In genomic region chr20:62145688-62146018, GRCh38 we compare ENCODE assay signal across 2 cellular contexts.
TF ChIP-seq lines count a peak whose summit lies in the region.

No MANE protein-coding gene starts in this region.

TF ChIP-seq in SK-N-SH, 30 proteins besides CTCF, POLR2A, EP300 and RAD21 (continued from another document):
- TF ChIP-seq REST (IDR thresholded peaks at IDR 0.05; ENCODE audit: low read depth, low read length): no peak
- no peak for TF ChIP-seq NRF1 (IDR thresholded peaks at IDR 0.05; ENCODE audit: low read depth, low read length)
- TF ChIP-seq NFIC (IDR thresholded peaks at IDR 0.05; ENCODE audit: borderline replicate concordance): no peak
- TF ChIP-seq MEF2A (IDR thresholded peaks at IDR 0.05; ENCODE audit: borderline replicate concordance, low read depth): no peak
- no peak for TF ChIP-seq ZBTB33 (IDR thresholded peaks at IDR 0.05; ENCODE audit: borderline replicate concordance, low read depth)
- no peak for TF ChIP-seq RXRA (IDR thresholded peaks at IDR 0.05; ENCODE audit: borderline replicate concordance, low read depth)
- TF ChIP-seq USF1 (IDR thresholded peaks at IDR 0.05; ENCODE audit: borderline replicate concordance, low read depth): no peak
- no peak for TF ChIP-seq EZH2phosphoT487 (IDR thresholded peaks at IDR 0.05; ENCODE audit: borderline replicate concordance, low read depth)
- no peak for TF ChIP-seq RCOR1 (IDR thresholded peaks at IDR 0.05; ENCODE audit: low read length)
- no peak for TF ChIP-seq SIN3A (IDR thresholded peaks at IDR 0.05; ENCODE audit: borderline replicate concordance, low read depth, low read length)
- TF ChIP-seq TCF12 (IDR thresholded peaks at IDR 0.05): no peak
- TF ChIP-seq FOXJ3 (CRISPR knock-in tag; IDR thresholded peaks at IDR 0.05): no peak
- TF ChIP-seq MAX (IDR thresholded peaks at IDR 0.05; ENCODE audit: low read depth): no peak

TF ChIP-seq in SK-N-SH treated with all-trans-retinoic acid at 6 μM for 48 hours, 23 proteins besides CTCF, POLR2A, EP300 and RAD21 (continued from another document):
- TF ChIP-seq TSHZ2 (CRISPR knock-in tag; IDR thresholded peaks at IDR 0.05): no peak
- no peak for TF ChIP-seq ZFP3 (CRISPR knock-in tag; IDR thresholded peaks at IDR 0.05)
- TF ChIP-seq POU6F1 (CRISPR knock-in tag; IDR thresholded peaks at IDR 0.05; ENCODE audit: borderline replicate concordance, low read depth): no peak
- no peak for TF ChIP-seq CREB5 (CRISPR knock-in tag; IDR thresholded peaks at IDR 0.05; ENCODE audit: low read depth)
- no peak for TF ChIP-seq PATZ1 (CRISPR knock-in tag; IDR thresholded peaks at IDR 0.05; ENCODE audit: borderline replicate concordance)
- no peak for TF ChIP-seq CSDC2 (CRISPR knock-in tag; IDR thresholded peaks at IDR 0.05)
- TF ChIP-seq ZNF565 (CRISPR knock-in tag; conservative IDR thresholded peaks at IDR 0.05; ENCODE audit: low read depth): no peak
- no peak for TF ChIP-seq TCF4 (CRISPR knock-in tag; IDR thresholded peaks at IDR 0.05; ENCODE audit: borderline replicate concordance)
